8 cellular contexts compared by ENCODE assay signal in genomic region chr1:209435654-209436566, GRCh38.
DNase-seq lines count a peak whose midpoint lies in the region; ATAC-seq and TF ChIP-seq lines count a peak whose summit lies in the region.

No MANE protein-coding gene starts in this region.

- ATAC-seq in GM18868 (IDR thresholded peaks at IDR 0.05; ENCODE audit: unreplicated experiment): peak; percentile 86
- peak; percentile 75 for ATAC-seq in HG03095 (IDR thresholded peaks at IDR 0.05; ENCODE audit: unreplicated experiment)
- peak; percentile 76 for ATAC-seq in omental fat pad (ENCODE audit: low FRiP score)
- ATAC-seq in HG03439 (IDR thresholded peaks at IDR 0.05; ENCODE audit: unreplicated experiment): no peak

- TF ChIP-seq CTCF in C4-2B (conservative IDR thresholded peaks at IDR 0.05) (peak; percentile 86), omental fat pad (IDR thresholded peaks at IDR 0.05) (peak in 1 of 3 donors; percentile 31)

- DNase-seq in NCI-H2171 treated with DMSO at 0.1 percent for 48 hours (lab: John Stamatoyannopoulos, UW) (peak; percentile 63), fibroblast of the conjunctiva (ENCODE audit: low read depth) (peak; percentile 49), omental fat pad (ENCODE audit: low spot score) (peak; percentile 58)
- DNase-seq in activated CD4-positive, alpha-beta T cell treated with anti-CD3 and anti-CD28 coated beads, Interleukin-2, amount 50 U/mL, for 48 hours: peak; percentile 56 to 66

- H3K27ac ChIP-seq in C4-2B: no peak overlapping the region
